ENCODE assay signal across 8 cellular contexts in genomic region chr5:152246401-152246800, GRCh38.
DNase-seq lines count a peak whose midpoint lies in the region; ATAC-seq and TF ChIP-seq lines count a peak whose summit lies in the region.

No MANE protein-coding gene starts in this region.

- intact Hi-C loops in heart right ventricle (cut with DNase I) = no loop called here
- intact Hi-C loops in cardiac septum (cut with DNase I) = no loop called here
- intact Hi-C loops in left cardiac atrium (cut with DNase I) = no loop called here
- intact Hi-C loops in testis (cut with DNase I; ENCODE audit: low total_unique reads) = no loop called here

- H3K4me1 ChIP-seq in heart right ventricle (no peaks in the 10 kb centered on the region), testis (no peaks in the 10 kb centered on the region)

- WGBS in heart right ventricle, 2 donors = 22 to 32% methylated on average over 5 of the region's 5 CpGs
- 19 to 26% methylated on average over 5 of the region's 5 CpGs for WGBS in testis, 2 donors

- TF ChIP-seq CTCF in heart right ventricle (IDR thresholded peaks at IDR 0.05) (no peak), testis (IDR thresholded peaks at IDR 0.05) (no peak)

- H3K4me3 ChIP-seq in heart right ventricle = no peak overlapping the region
- no peak overlapping the region for H3K4me3 ChIP-seq in testis

- H3K27me3 ChIP-seq in heart right ventricle (no peaks in the 10 kb centered on the region), testis (no peaks in the 10 kb centered on the region)

- TF ChIP-seq POLR2A in testis (IDR thresholded peaks at IDR 0.05) = no peak

- peak; percentile 14 to 28 for DNase-seq in heart right ventricle
- no peak for DNase-seq in cardiac septum (ENCODE audit: low spot score)
- DNase-seq in SW480 (ENCODE audit: low spot score) = peak; percentile 27
- DNase-seq in left cardiac atrium = peak; percentile 33
- peak; percentile 26 for DNase-seq in testis
- no peak for DNase-seq in activated effector memory CD4-positive, alpha-beta T cell treated with anti-CD3 and anti-CD28 coated beads, Interleukin-2, amount 50 U/mL, for 16 hours
- DNase-seq in cortex of kidney (lab: John Stamatoyannopoulos, UW) = no peak

- no peaks in the 10 kb centered on the region for H3K9me3 ChIP-seq in heart right ventricle
- no peaks in the 10 kb centered on the region for H3K9me3 ChIP-seq in testis

- ATAC-seq in heart right ventricle (peak in 1 of 8 donors; percentile 49), left cardiac atrium (no peak), GM21360 (IDR thresholded peaks at IDR 0.05; ENCODE audit: unreplicated experiment) (no peak)

- H3K36me3 ChIP-seq in heart right ventricle = no peaks in the 10 kb centered on the region
- H3K36me3 ChIP-seq in testis (ENCODE audit: low read depth, missing control alignments) = no peaks in the 10 kb centered on the region

- H3K27ac ChIP-seq in heart right ventricle = no peak overlapping the region
- no peak overlapping the region for H3K27ac ChIP-seq in testis

Comparison
In these comparisons a context has a peak if more than half of its experiments do, and no peak if none do; other contexts are left out.
1. DNase-seq: peak in heart right ventricle (2 of 2), SW480 (single experiment), left cardiac atrium (single experiment) and testis (single experiment); none in cardiac septum (single experiment), activated effector memory CD4-positive, alpha-beta T cell treated with anti-CD3 and anti-CD28 coated beads, Interleukin-2, amount 50 U/mL, for 16 hours (single experiment) and cortex of kidney (single experiment).